Comparison of ENCODE assay signal across 16 cellular contexts in genomic region chr6:164720-165119, GRCh38.
A peak's percentile ranks its signal among the peaks of the same experiment; 100 is the strongest.
DNase-seq lines count a peak whose midpoint lies in the region; ATAC-seq and TF ChIP-seq lines count a peak whose summit lies in the region.
"Had no signal": no experiment of that assay in that cellular context is flagged by ENCODE, and none has a peak within 500 bp of the region (broad histone marks: within the 10 kb centered on the region; RNA-seq: fewer than 3 reads in every experiment).

No MANE protein-coding gene starts in this region.

- H3K36me3 ChIP-seq in BLaER1 (no peaks in the 10 kb centered on the region), PC-3 (ENCODE audit: low read depth, low read length) (no peaks in the 10 kb centered on the region)
- H3K36me3 ChIP-seq in BLaER1 treated with 17β-estradiol and CSF1 and Interleukin-3, amounts not matched to agents 10 nM and 100 nM, result no peaks in the 10 kb centered on the region
- H3K36me3 ChIP-seq: HAP-1 had no signal

- H3K9me3 ChIP-seq in BLaER1 (no peaks in the 10 kb centered on the region), PC-3 (ENCODE audit: low read length) (no peaks in the 10 kb centered on the region)
- peaks cover 0 to 5% (median 0%) of the 10 kb centered on the region in 11 experiments; a peak in 4 of 22 replicates for H3K9me3 ChIP-seq in BLaER1 treated with 17β-estradiol and CSF1 and Interleukin-3, amounts not matched to agents 10 nM and 100 nM (replicated peaks in 1 of 11)
- H3K9me3 ChIP-seq: HAP-1 had no signal

- no TSS peak for BruUV-seq in PC-3 (replicated peaks; lab: Mats Ljungman, UMichigan)

- no peak for DNase-seq in PC-3
- no peak for DNase-seq in DMS79 (lab: John Stamatoyannopoulos, UW)
- DNase-seq in germinal center (ENCODE audit: low spot score), result no peak
- DNase-seq: C1 segment of cervical spinal cord; Calu3; CD4-positive, alpha-beta memory T cell; COR-L47; DMS 273 treated with DMSO at 0.1 percent for 48 hours; DMS79 treated with DMSO at 0.1 percent for 48 hours; GF-D8; GOT3; HFFc6 had no signal

- H3K4me1 ChIP-seq in BLaER1 (peaks cover 37% of the 10 kb centered on the region), PC-3 (ENCODE audit: insufficient read depth, low read length) (peaks cover 14% of the 10 kb centered on the region)
- peaks cover 0 to 46% (median 14%) of the 10 kb centered on the region in 10 experiments; a peak in 17 of 20 replicates for H3K4me1 ChIP-seq in BLaER1 treated with 17β-estradiol and CSF1 and Interleukin-3, amounts not matched to agents 10 nM and 100 nM
- H3K4me1 ChIP-seq: HAP-1 had no signal

- peak overlapping the region; percentile 48 for H3K4me2 ChIP-seq in BLaER1
- peak overlapping the region in 6 of 11 experiments; percentile 13 to 63 (median 44); a peak in 10 of 22 replicates for H3K4me2 ChIP-seq in BLaER1 treated with 17β-estradiol and CSF1 and Interleukin-3, amounts not matched to agents 10 nM and 100 nM
- 0 out of 2 replicates have a peak overlapping the region, but pooled peaks have one; percentile 6 for H3K4me2 ChIP-seq in PC-3 (ENCODE audit: low read length)

- H3K9me2 ChIP-seq in PC-3 (replicated peaks; ENCODE audit: low read length), result no peaks in the 10 kb centered on the region

- H3K79me2 ChIP-seq in PC-3 (ENCODE audit: low read length), result no peaks in the 10 kb centered on the region

- H3K9ac ChIP-seq in BLaER1 (no peak overlapping the region), PC-3 (ENCODE audit: low read length) (no peak overlapping the region)
- no peak overlapping the region for H3K9ac ChIP-seq in BLaER1 treated with 17β-estradiol and CSF1 and Interleukin-3, amounts not matched to agents 10 nM and 100 nM

- no peaks in the 10 kb centered on the region for H3K27me3 ChIP-seq in BLaER1
- H3K27me3 ChIP-seq in BLaER1 treated with 17β-estradiol and CSF1 and Interleukin-3, amounts not matched to agents 10 nM and 100 nM, result peaks cover 0 to 6% (median 0%) of the 10 kb centered on the region in 11 experiments; a peak in 3 of 22 replicates
- no peaks in the 10 kb centered on the region for H3K27me3 ChIP-seq in PC-3 (ENCODE audit: low read length)

- no peak for ATAC-seq in PC-3
- no peak for ATAC-seq in GM21381 (IDR thresholded peaks at IDR 0.05; ENCODE audit: unreplicated experiment)

- POLR2A ChIA-PET in PC-3 (lab: Charles Lee; ENCODE audit: unreplicated experiment), result no interaction called here

- H2AFZ ChIP-seq in PC-3 (ENCODE audit: low read length), result no peak overlapping the region

- intact Hi-C loops in PC-3 (cut with micrococcal nuclease), result no loop called here

- no peak for TF ChIP-seq CTCF in PC-3 (conservative IDR thresholded peaks at IDR 0.05; ENCODE audit: low read depth, low read length)

- no peaks in the 10 kb centered on the region for H4K20me1 ChIP-seq in BLaER1
- H4K20me1 ChIP-seq in BLaER1 treated with 17β-estradiol and CSF1 and Interleukin-3, amounts not matched to agents 10 nM and 100 nM, result no peaks in the 10 kb centered on the region
- H4K20me1 ChIP-seq in PC-3 (ENCODE audit: low read length), result no peaks in the 10 kb centered on the region

- CTCF ChIA-PET in PC-3 (lab: Charles Lee), result no interaction called here

- no peaks in the 10 kb centered on the region for H3F3A ChIP-seq in PC-3 (ENCODE audit: low read length, unreplicated experiment)

- H3K4me3 ChIP-seq in BLaER1 (no peak overlapping the region), PC-3 (ENCODE audit: low read length) (no peak overlapping the region)
- no peak overlapping the region for H3K4me3 ChIP-seq in BLaER1 treated with 17β-estradiol and CSF1 and Interleukin-3, amounts not matched to agents 10 nM and 100 nM
- H3K4me3 ChIP-seq: HAP-1 had no signal

- no peak overlapping the region for H3K27ac ChIP-seq in BLaER1
- H3K27ac ChIP-seq in BLaER1 treated with 17β-estradiol and CSF1 and Interleukin-3, amounts not matched to agents 10 nM and 100 nM, result no peak overlapping the region
- no peak overlapping the region for H3K27ac ChIP-seq in PC-3 (ENCODE audit: low read length)
